9 cellular contexts compared by ENCODE assay signal in genomic region chr18:61901334-61901986, GRCh38. TPM values are rescaled to one million over a fixed set of nuclear protein-coding genes. Genes with fewer than 3 reads are reported as not detected.
DNase-seq lines count a peak whose midpoint lies in the region; ATAC-seq and TF ChIP-seq lines count a peak whose summit lies in the region.
"Had no signal": no experiment of that assay in that cellular context is flagged by ENCODE, and none has a peak within 500 bp of the region (broad histone marks: within the 10 kb centered on the region; RNA-seq: fewer than 3 reads in every experiment).

No MANE protein-coding gene starts in this region.

- peaks cover 9% of the 10 kb centered on the region for H3K4me1 Mint-ChIP-seq in Caco-2 (ENCODE audit: low read depth, unreplicated experiment)
- H3K4me1 Mint-ChIP-seq in effector memory CD8-positive, alpha-beta T cell (ENCODE audit: low read depth in 2 of 2) = peaks cover 0 to 1% of the 10 kb centered on the region in 2 donors
- H3K4me1 Mint-ChIP-seq in mesothelial cell of epicardium = peaks cover 6% of the 10 kb centered on the region

- H3K36me3 Mint-ChIP-seq in Caco-2 (ENCODE audit: insufficient read depth, unreplicated experiment) (no peaks in the 10 kb centered on the region), mesothelial cell of epicardium (no peaks in the 10 kb centered on the region)
- peaks cover 3% of the 10 kb centered on the region for H3K36me3 Mint-ChIP-seq in effector memory CD8-positive, alpha-beta T cell (ENCODE audit: insufficient read depth)

- CTCF ChIA-PET in Caco-2 (lab: Charles Lee) = no interaction called here

- no peaks in the 10 kb centered on the region for H3K27me3 Mint-ChIP-seq in Caco-2 (ENCODE audit: insufficient read depth, unreplicated experiment)
- peaks cover 25 to 53% of the 10 kb centered on the region in 2 donors for H3K27me3 Mint-ChIP-seq in effector memory CD8-positive, alpha-beta T cell
- no peaks in the 10 kb centered on the region for H3K27me3 Mint-ChIP-seq in mesothelial cell of epicardium (ENCODE audit: low read depth)

- H3K4me1 ChIP-seq in Caco-2 = no peaks in the 10 kb centered on the region

- H3K27ac Mint-ChIP-seq in Caco-2 (ENCODE audit: unreplicated experiment) = no peak overlapping the region
- no peak overlapping the region for H3K27ac Mint-ChIP-seq in effector memory CD8-positive, alpha-beta T cell
- no peak overlapping the region for H3K27ac Mint-ChIP-seq in mesothelial cell of epicardium

- no peaks in the 10 kb centered on the region for H3K36me3 ChIP-seq in Caco-2 (ENCODE audit: control insufficient read depth, insufficient read depth, low read length)

- H3K4me3 ChIP-seq in Caco-2 (ENCODE audit: low read depth, low read length) = no peak overlapping the region
- H3K4me3 ChIP-seq: skin epidermis had no signal

- POLR2A ChIA-PET in Caco-2 (lab: Charles Lee) = no interaction called here

- no peak overlapping the region for H3K4me3 Mint-ChIP-seq in Caco-2 (ENCODE audit: unreplicated experiment)
- H3K4me3 Mint-ChIP-seq in effector memory CD8-positive, alpha-beta T cell = no peak overlapping the region
- H3K4me3 Mint-ChIP-seq in mesothelial cell of epicardium = no peak overlapping the region

- DNase-seq in Caco-2 (peak; percentile 34 to 45), GM19238 (ENCODE audit: insufficient read length, low spot score) (peak; percentile 52), NCI-H2227 (lab: John Stamatoyannopoulos, UW; ENCODE audit: unreplicated experiment) (peak; percentile 64), mesothelial cell of epicardium (ENCODE audit: low spot score in 2 of 2, unreplicated experiment in 2 of 2) (no peak), NK-92 (lab: John Stamatoyannopoulos, UW; ENCODE audit: unreplicated experiment) (no peak)
- DNase-seq in effector memory CD8-positive, alpha-beta T cell = peak; percentile 17 to 26 (median 21)

- no peaks in the 10 kb centered on the region for H3K9me3 Mint-ChIP-seq in Caco-2 (ENCODE audit: unreplicated experiment)
- H3K9me3 Mint-ChIP-seq in effector memory CD8-positive, alpha-beta T cell = no peaks in the 10 kb centered on the region
- no peaks in the 10 kb centered on the region for H3K9me3 Mint-ChIP-seq in mesothelial cell of epicardium

- no peaks in the 10 kb centered on the region for H3K27me3 ChIP-seq in Caco-2 (replicated peaks; ENCODE audit: control insufficient read depth, insufficient read depth, low read length)

- H3K9me3 ChIP-seq in Caco-2 = no peaks in the 10 kb centered on the region

- intact Hi-C loops in Caco-2 (cut with micrococcal nuclease; ENCODE audit: unreplicated experiment) = loop anchor here (1.0 to 2.0 kb wide), 2 partner anchors 229 to 350 kb away; no protein-coding TSS in a partner anchor

- ATAC-seq in HG03066 (IDR thresholded peaks at IDR 0.05; ENCODE audit: low read depth, unreplicated experiment) = peak; percentile 95
- peak; percentile 69 to 72 for ATAC-seq in activated CD4-positive, CD25-positive, alpha-beta regulatory T cell treated with anti-CD3 and anti-CD28 coated beads, Interleukin-2, amount 50 U/mL, for 24 hours
- ATAC-seq in effector memory CD8-positive, alpha-beta T cell (replicated peaks) = peak; percentile 90

- BruUV-seq in Caco-2 (replicated peaks; lab: Mats Ljungman, UMichigan) = no TSS peak

- peak; percentile 55 to 77 for TF ChIP-seq CTCF in Caco-2 (IDR thresholded peaks at IDR 0.05; ENCODE audit: insufficient read depth in 1 of 2, low read depth in 1 of 2, low read length in 1 of 2, severe bottlenecking in 1 of 2, unreplicated experiment in 1 of 2)
- peak; percentile 92 for TF ChIP-seq CTCF in mesothelial cell of epicardium (IDR thresholded peaks at IDR 0.05; ENCODE audit: unreplicated experiment)

RNA-seq across cellular contexts. Expression of gene RNF152, which starts 8.7 kb away (rescaled TPM):
- total RNA-seq in Caco-2 (2022) (2.1 and 2.4 TPM in 2 replicates), mesothelial cell of epicardium (19.0 to 28.6 TPM (median 25.7 TPM) in 3 replicates)

Comparison
In these comparisons a context has a peak if more than half of its experiments do, and no peak if none do; other contexts are left out.
1. DNase-seq: peak in Caco-2 (2 of 2), GM19238 (single experiment), NCI-H2227 (single experiment) and effector memory CD8-positive, alpha-beta T cell (3 of 3); none in mesothelial cell of epicardium (0 of 2) and NK-92 (single experiment).
2. Peak in every context shown above with its lines, with median percentiles within 50 percentile points of each other: ATAC-seq.